Comparison of ENCODE assay signal across 24 cellular contexts in the genomic region with DNA sequence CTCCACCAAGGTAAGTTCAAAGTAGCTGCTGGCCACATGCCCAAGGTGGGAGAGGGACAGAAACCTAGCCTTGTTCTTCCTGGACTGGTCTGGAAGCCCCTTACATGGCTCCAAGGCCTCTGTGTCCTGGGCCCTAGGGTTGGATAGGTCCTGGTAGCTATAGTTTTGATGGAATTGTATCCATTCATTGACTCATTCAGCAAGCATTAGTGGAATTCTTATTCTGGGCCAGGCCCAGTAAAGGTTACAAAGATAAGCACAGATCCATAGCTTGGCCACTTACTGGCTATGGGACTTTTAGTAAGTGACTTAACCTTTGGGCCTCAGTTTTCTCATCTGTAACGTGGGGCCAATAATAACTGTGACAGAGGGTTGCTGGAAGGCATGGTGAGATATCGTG. TPM values are rescaled to one million over a fixed set of nuclear protein-coding genes. Genes with fewer than 3 reads are reported as not detected.
DNase-seq lines count a peak whose midpoint lies in the region; ATAC-seq, FAIRE-seq and TF ChIP-seq lines count a peak whose summit lies in the region.
"Had no signal": no experiment of that assay in that cellular context is flagged by ENCODE, and none has a peak within 500 bp of the region (broad histone marks: within the 10 kb centered on the region; RNA-seq: fewer than 3 reads in every experiment).

No MANE protein-coding gene starts in this region.

- POLR2A ChIA-PET in IMR-90 (lab: Charles Lee; ENCODE audit: unreplicated experiment) (no interaction called here), K562 (lab: Yijun Ruan, JAX) (interaction anchor here (0.6 kb wide), 1 partner anchor 9 kb away, joined by 3 read pairs; no protein-coding TSS in a partner anchor)

- peak overlapping the region; percentile 95 for H3K14ac ChIP-seq in IMR-90 (replicated peaks; ENCODE audit: low read depth, low read length)

- H2BK120ac ChIP-seq in IMR-90 (ENCODE audit: low read depth, low read length): peak overlapping the region; percentile 91
- H2BK120ac ChIP-seq in mesendoderm (ENCODE audit: low read depth, low read length): no peak overlapping the region

- H3K79me1 ChIP-seq in IMR-90 (ENCODE audit: low read depth in 1 of 2, low read length in 2 of 2) (no peaks in the 10 kb centered on the region), mesendoderm (ENCODE audit: low read length) (no peaks in the 10 kb centered on the region)

- FAIRE-seq in K562 (lab: Jason Lieb, UNC): no peak
- FAIRE-seq: endometrium, GM19239, HTR-8/SVneo, small intestine had no signal

- H3K36me3 ChIP-seq in IMR-90 (ENCODE audit: control insufficient read depth, insufficient read depth, low read length) (no peaks in the 10 kb centered on the region), K562 (ENCODE audit: control insufficient read depth, insufficient read depth, low read length) (no peaks in the 10 kb centered on the region), mesendoderm (ENCODE audit: control insufficient read depth, insufficient read depth, low read length) (no peaks in the 10 kb centered on the region), upper lobe of left lung (no peaks in the 10 kb centered on the region)
- H3K36me3 ChIP-seq: BE2C, SJCRH30, thoracic aorta had no signal

- H4K8ac ChIP-seq in IMR-90 (ENCODE audit: low read depth in 2 of 2, low read length in 2 of 2) (peak overlapping the region in 1 of 2 experiments; percentile 70; a peak in 1 of 4 replicates), mesendoderm (ENCODE audit: low read depth, low read length) (no peak overlapping the region)

- H2BK15ac ChIP-seq in IMR-90 (ENCODE audit: low read depth, low read length) (no peak overlapping the region; the same call in 2 of the 3 replicates), mesendoderm (replicated peaks; ENCODE audit: low read depth) (no peak overlapping the region)

- H2BK20ac ChIP-seq in IMR-90 (ENCODE audit: low read depth, low read length): peak overlapping the region; percentile 95

- H2BK5ac ChIP-seq in IMR-90 (ENCODE audit: low read depth, low read length, poor library complexity, severe bottlenecking) (no peak overlapping the region), mesendoderm (ENCODE audit: low read length) (no peak overlapping the region)

- H3K9ac ChIP-seq in IMR-90 (ENCODE audit: low read depth, low read length): no peak overlapping the region
- H3K9ac ChIP-seq in K562 (ENCODE audit: insufficient read depth in 1 of 2, low read depth in 2 of 2, low read length in 2 of 2): no peak overlapping the region
- no peak overlapping the region for H3K9ac ChIP-seq in mesendoderm (ENCODE audit: low read length)

- no peak overlapping the region for H3K56ac ChIP-seq in IMR-90 (ENCODE audit: extremely low read depth, insufficient read depth, low read length)
- H3K56ac ChIP-seq in mesendoderm (ENCODE audit: low read length): no peak overlapping the region

- H3K27ac ChIP-seq in IMR-90 (ENCODE audit: insufficient read depth, low read length) (no peak overlapping the region), K562 (ENCODE audit: extremely low read depth, low read depth, low read length) (no peak overlapping the region), mesendoderm (ENCODE audit: low read depth, low read length) (no peak overlapping the region), upper lobe of left lung (no peak overlapping the region)

- CTCF ChIA-PET in IMR-90 (lab: Yijun Ruan, JAX) (interaction anchor here (0.7 kb wide), 1 partner anchor 31 kb away, joined by 3 read pairs; no protein-coding TSS in a partner anchor), K562 (lab: Yijun Ruan, JAX; ENCODE audit: low intra/inter-chr PET ratio) (no interaction called here)

- H2AFZ ChIP-seq in IMR-90 (replicated peaks; ENCODE audit: low read length, poor library complexity) (peak overlapping the region; percentile 83), K562 (ENCODE audit: low read depth, low read length) (no peak overlapping the region)

- in situ Hi-C loops in IMR-90 (cut with MboI; ENCODE audit: low sequenced_read_pairs): no loop called here
- in situ Hi-C loops in K562 (cut with MboI): no loop called here

- H3K4me3 ChIP-seq in IMR-90 (ENCODE audit: insufficient read depth, low read depth, low read length): no peak overlapping the region
- H3K4me3 ChIP-seq in K562: no peak overlapping the region
- H3K4me3 ChIP-seq in mesendoderm (ENCODE audit: low read length): no peak overlapping the region
- H3K4me3 ChIP-seq in upper lobe of left lung: no peak overlapping the region
- H3K4me3 ChIP-seq: SJCRH30, thoracic aorta had no signal

- H3K4ac ChIP-seq in IMR-90 (ENCODE audit: low read depth, low read length) (peak overlapping the region; percentile 92; the same call in 1 of the 2 replicates), mesendoderm (ENCODE audit: low read depth, low read length) (no peak overlapping the region)

- intact Hi-C loops in IMR-90 (cut with micrococcal nuclease): no loop called here
- intact Hi-C loops in K562 (cut with micrococcal nuclease): no loop called here

- H3K79me2 ChIP-seq in K562 (ENCODE audit: control insufficient read depth, insufficient read depth, low read length): no peaks in the 10 kb centered on the region
- H3K79me2 ChIP-seq in mesendoderm (ENCODE audit: control insufficient read depth, insufficient read depth, low read length): no peaks in the 10 kb centered on the region

- TF ChIP-seq EP300 in K562 (IDR thresholded peaks at IDR 0.05; ENCODE audit: low read length) (no peak), upper lobe of left lung (IDR thresholded peaks at IDR 0.05) (no peak)

- no peak for TF ChIP-seq POLR2A in IMR-90 (IDR thresholded peaks at IDR 0.05; ENCODE audit: low read depth, low read length)
- TF ChIP-seq POLR2A in K562 (conservative IDR thresholded peaks at IDR 0.05): no peak
- TF ChIP-seq POLR2A in upper lobe of left lung (IDR thresholded peaks at IDR 0.05): no peak

- DNase-seq in EH (ENCODE audit: low read depth) (peak; percentile 70), IMR-90 (peak; percentile 31), K562 (ENCODE audit: extremely low read depth in 1 of 4, low spot score in 3 of 4) (no peak), mesendoderm (peak; percentile 61), upper lobe of left lung (no peak)
- DNase-seq: activated CD4-positive, alpha-beta T cell treated with anti-CD3 and anti-CD28 coated beads, Interleukin-2, amount 50 U/mL, for 48 hours; activated CD4-positive, CD25-positive, alpha-beta regulatory T cell; BE2C; caudate nucleus; H9; Karpas-422; NCI-H510A; SJCRH30; small intestine; T-helper 1 cell had no signal

- ATAC-seq in IMR-90 (ENCODE audit: low read depth) (peak; percentile 50), K562 (no peak), upper lobe of left lung (ENCODE audit: low FRiP score in 2 of 2) (no peak), GM21786 (IDR thresholded peaks at IDR 0.05; ENCODE audit: unreplicated experiment) (no peak), GM19395 (IDR thresholded peaks at IDR 0.05; ENCODE audit: unreplicated experiment) (no peak), GM19467 (IDR thresholded peaks at IDR 0.05; ENCODE audit: unreplicated experiment) (no peak)
- ATAC-seq: activated naive CD4-positive, alpha-beta T cell treated with anti-CD3 and anti-CD28 coated beads, Interleukin-2, amount 50 U/mL, for 72 hours; natural killer cell treated with Interleukin-12 subunit alpha and Interleukin-12 subunit beta and Interleukin-15 and Interleukin-18, amount 100 ng/mL, for 72 hours had no signal

- H3K4me2 ChIP-seq in IMR-90 (ENCODE audit: low read depth, low read length): no peak overlapping the region
- H3K4me2 ChIP-seq in K562 (ENCODE audit: insufficient read depth, low read length): no peak overlapping the region
- H3K4me2 ChIP-seq in mesendoderm (ENCODE audit: low read length): no peak overlapping the region

- H3K23ac ChIP-seq in IMR-90 (ENCODE audit: low read depth, low read length) (peak overlapping the region; percentile 89), mesendoderm (ENCODE audit: low read length) (no peak overlapping the region)

- H3K9me3 ChIP-seq in IMR-90 (ENCODE audit: control insufficient read depth, insufficient read depth, low read length): no peaks in the 10 kb centered on the region
- H3K9me3 ChIP-seq in K562 (replicated peaks; ENCODE audit: control insufficient read depth, insufficient read depth, low read depth, low read length): no peaks in the 10 kb centered on the region
- H3K9me3 ChIP-seq in upper lobe of left lung: no peaks in the 10 kb centered on the region
- H3K9me3 ChIP-seq: BE2C, SJCRH30, thoracic aorta had no signal

- H4K91ac ChIP-seq in IMR-90 (ENCODE audit: insufficient read depth, low read depth, low read length): peak overlapping the region; percentile 39; the same call in 1 of the 2 replicates

- WGBS in IMR-90 (ENCODE audit: extremely low coverage in 2 of 2, insufficient read length in 1 of 2), 2 experiments: no CpG with 5 or more reads among the region's 2 CpGs
- 79% methylated on average over 2 of the region's 2 CpGs for WGBS in K562 (ENCODE audit: insufficient coverage, low coverage, missing lambda C conversion rate)
- no CpG with 5 or more reads among the region's 2 CpGs for WGBS in mesendoderm (ENCODE audit: extremely low coverage, insufficient coverage, low lambda C conversion rate)
- WGBS in upper lobe of left lung, 2 donors: 93 to 100% methylated on average over 1 to 2 of the region's 2 CpGs

- peaks cover 17% of the 10 kb centered on the region for H3K9me1 ChIP-seq in IMR-90 (ENCODE audit: insufficient read depth, low read length)
- no peaks in the 10 kb centered on the region for H3K9me1 ChIP-seq in K562 (ENCODE audit: control insufficient read depth, insufficient read depth, low read length)

- H3K4me1 ChIP-seq in IMR-90 (ENCODE audit: control insufficient read depth, insufficient read depth, low read length) (peaks cover 14% of the 10 kb centered on the region), K562 (replicated peaks in 1 of 2; ENCODE audit: control insufficient read depth in 2 of 2, insufficient read depth in 2 of 2, low read length in 2 of 2) (peaks cover 0 to 1% of the 10 kb centered on the region in 2 experiments; a peak in 3 of 5 replicates), mesendoderm (ENCODE audit: control insufficient read depth, low read depth, low read length) (peaks cover 21% of the 10 kb centered on the region), upper lobe of left lung (peaks cover 11 to 24% (median 21%) of the 10 kb centered on the region in 4 donors)

- TF ChIP-seq CTCF in IMR-90 (conservative IDR thresholded peaks at IDR 0.05; ENCODE audit: low read depth, low read length) (no peak), K562 (IDR thresholded peaks at IDR 0.05 in 2 of 3, conservative IDR thresholded peaks at IDR 0.05 in 1 of 3; ENCODE audit: insufficient read depth in 2 of 3, low read depth in 1 of 3, low read length in 3 of 3) (no peak), upper lobe of left lung (IDR thresholded peaks at IDR 0.05) (no peak)

- BruUV-seq in IMR-90 (replicated peaks; lab: Mats Ljungman, UMichigan) (no TSS peak), K562 (replicated peaks; lab: Mats Ljungman, UMichigan) (no TSS peak)

- H3K18ac ChIP-seq in IMR-90 (ENCODE audit: low read depth, low read length): peak overlapping the region; percentile 38; the same call in 1 of the 2 replicates
- H3K18ac ChIP-seq in mesendoderm (ENCODE audit: low read length): no peak overlapping the region

- H4K5ac ChIP-seq in IMR-90 (ENCODE audit: low read depth, low read length): no peak overlapping the region
- no peak overlapping the region for H4K5ac ChIP-seq in mesendoderm (ENCODE audit: low read length)

- H3K27me3 ChIP-seq in IMR-90 (ENCODE audit: control insufficient read depth, insufficient read depth, low read length) (no peaks in the 10 kb centered on the region), K562 (ENCODE audit: control insufficient read depth in 2 of 2, insufficient read depth in 2 of 2, low read length in 2 of 2) (no peaks in the 10 kb centered on the region), mesendoderm (ENCODE audit: insufficient read depth, low read length, poor library complexity) (no peaks in the 10 kb centered on the region), upper lobe of left lung (no peaks in the 10 kb centered on the region)
- H3K27me3 ChIP-seq: BE2C, SJCRH30 had no signal

- H2AK5ac ChIP-seq in IMR-90 (ENCODE audit: low read depth, low read length) (peak overlapping the region; percentile 35; the same call in 1 of the 2 replicates), mesendoderm (ENCODE audit: low read length) (no peak overlapping the region)

- H4K20me1 ChIP-seq in IMR-90 (ENCODE audit: insufficient read depth, low read length) (no peaks in the 10 kb centered on the region), K562 (replicated peaks; ENCODE audit: control insufficient read depth, insufficient read depth, low read length) (no peaks in the 10 kb centered on the region)

- dilution Hi-C loops in IMR-90 (cut with HindIII; ENCODE audit: low sequenced_read_pairs, unreplicated experiment): no loop called here

- no peak for TF ChIP-seq RAD21 in IMR-90 (IDR thresholded peaks at IDR 0.05; ENCODE audit: low read length)
- no peak for TF ChIP-seq RAD21 in K562 (CRISPR knock-in tag; conservative IDR thresholded peaks at IDR 0.05 in 1 of 2, IDR thresholded peaks at IDR 0.05 in 1 of 2)

- H2AK9ac ChIP-seq in IMR-90 (replicated peaks; ENCODE audit: low read depth, low read length, poor library complexity): peak overlapping the region; percentile 52

RNA-seq across cellular contexts. Expression of gene DAG1, which starts 13.7 kb away (rescaled TPM):
- total RNA-seq in IMR-90 (2012; rRNA removed): 30.8 and 31.0 TPM in 2 replicates
- polyA plus RNA-seq in IMR-90 (2012; rRNA removed): 40.2 and 41.0 TPM in 2 replicates
- 18.8 and 41.4 TPM in 2 replicates for polyA plus RNA-seq in IMR-90 (2012; cell fraction: cytosol; rRNA removed)
- 19.0 and 23.3 TPM in 2 replicates for polyA plus RNA-seq in IMR-90 (2012; cell fraction: nucleus; rRNA removed; ENCODE audit: low replicate concordance)
- 26.7 and 35.3 TPM in 2 replicates for total RNA-seq in K562 (2011; cell fraction: chromatin; rRNA removed; ENCODE audit: low replicate concordance)
- total RNA-seq in K562 (2011; cell fraction: nucleolus; rRNA removed): 23.9 and 25.5 TPM in 2 replicates
- 30.5 and 35.5 TPM in 2 replicates for total RNA-seq in K562 (2011; cell fraction: nucleoplasm; rRNA removed)
- total RNA-seq in K562 (2014; rRNA removed): 11.7 and 12.1 TPM in 2 replicates
- total RNA-seq in K562 (2014; rRNA removed; fragmentation: Illumina TruSeq; extraction: Trizol): 5.3 and 6.1 TPM in 2 replicates
- total RNA-seq in K562 (2015; rRNA removed; fragmentation: Illumina TruSeq; extraction: Trizol): 8.2 and 9.2 TPM in 2 replicates
- total RNA-seq in K562 (2021): 19.3 and 19.6 TPM in 2 replicates
- 6.7 and 8.5 TPM in 2 replicates for polyA plus RNA-seq in K562 (2011; rRNA removed)
- polyA plus RNA-seq in K562 (2011; cell fraction: cytosol; rRNA removed): 6.4 and 8.5 TPM in 2 replicates
- 9.0 and 11.1 TPM in 2 replicates for polyA plus RNA-seq in K562 (2011; cell fraction: nucleus; rRNA removed)
- 8.6 and 9.6 TPM in 2 replicates for polyA plus RNA-seq in K562 (2012)
- polyA plus RNA-seq in K562 (2014; fragmentation: Illumina TruSeq; extraction: Trizol): 12.5 and 13.7 TPM in 2 replicates
- under 1 TPM; 0.29 to 0.39 TPM for polyA plus RNA-seq in K562 (2014; fragmentation: Nextera tagmentation; extraction: Ambion mirVana)
- 8.4 and 9.5 TPM in 2 replicates for polyA plus RNA-seq in K562 (2014; rRNA removed)
- 8.8 and 9.0 TPM in 2 replicates for polyA minus RNA-seq in K562 (2011; rRNA and poly(A)+ RNA removed)
- polyA minus RNA-seq in K562 (2011; cell fraction: cytosol; rRNA and poly(A)+ RNA removed): 9.3 and 12.0 TPM in 2 replicates
- polyA minus RNA-seq in K562 (2011; cell fraction: nucleus; rRNA and poly(A)+ RNA removed): 4.6 and 6.9 TPM in 2 replicates
- 69.5 TPM for polyA plus RNA-seq in mesendoderm (2013, experiment 1 of 2)
- polyA plus RNA-seq in mesendoderm (2013, experiment 2 of 2): 70.3 TPM
- 100 to 1,000 TPM in 1 of 6 donors, 10 to 100 TPM in 5; 22.0 to 104 (median 73.5) TPM for total RNA-seq in upper lobe of left lung

RNA-seq across cellular contexts. Expression of gene NICN1, which starts 27.3 kb away (rescaled TPM):
- total RNA-seq in IMR-90 (2012; rRNA removed) (2.8 and 3.4 TPM in 2 replicates), K562 (2014; rRNA removed) (1.9 and 4.7 TPM in 2 replicates), K562 (2014; rRNA removed; fragmentation: Illumina TruSeq; extraction: Trizol) (2.7 and 3.1 TPM in 2 replicates), K562 (2015; rRNA removed; fragmentation: Illumina TruSeq; extraction: Trizol) (3.7 and 4.2 TPM in 2 replicates), K562 (2021) (7.2 and 8.8 TPM in 2 replicates), upper lobe of left lung (10 to 100 TPM in 2 of 6 donors, 1 to 10 TPM in 4; 1.0 to 23.9 (median 8.0) TPM)
- polyA plus RNA-seq in IMR-90 (2012; rRNA removed) (8.0 and 11.4 TPM in 2 replicates), K562 (2011; rRNA removed) (5.9 and 12.4 TPM in 2 replicates), K562 (2014; fragmentation: Illumina TruSeq; extraction: Trizol) (5.7 and 7.4 TPM in 2 replicates), K562 (2014; fragmentation: Nextera tagmentation; extraction: Ambion mirVana) (1 to 10 TPM; 6.0 to 7.0 TPM), K562 (2014; rRNA removed) (4.1 and 6.4 TPM in 2 replicates)
- polyA plus RNA-seq in IMR-90 (2012; cell fraction: cytosol; rRNA removed): 4.5 and 6.7 TPM in 2 replicates
- 143 and 158 TPM in 2 replicates for polyA plus RNA-seq in IMR-90 (2012; cell fraction: nucleus; rRNA removed; ENCODE audit: low replicate concordance)
- total RNA-seq in K562 (2011; cell fraction: chromatin; rRNA removed; ENCODE audit: low replicate concordance): 13.0 and 26.2 TPM in 2 replicates
- total RNA-seq in K562 (2011; cell fraction: nucleolus; rRNA removed): 4.1 and 5.8 TPM in 2 replicates
- 10.6 and 13.0 TPM in 2 replicates for total RNA-seq in K562 (2011; cell fraction: nucleoplasm; rRNA removed)
- 10.9 and 11.2 TPM in 2 replicates for polyA plus RNA-seq in K562 (2011; cell fraction: cytosol; rRNA removed)
- 83.5 and 91.2 TPM in 2 replicates for polyA plus RNA-seq in K562 (2011; cell fraction: nucleus; rRNA removed)
- polyA plus RNA-seq in K562 (2012): 9.5 and 18.2 TPM in 2 replicates
- 6.1 and 8.2 TPM in 2 replicates for polyA minus RNA-seq in K562 (2011; rRNA and poly(A)+ RNA removed)
- 11.1 TPM in 1 of 2 replicates, not detected in the other for polyA minus RNA-seq in K562 (2011; cell fraction: cytosol; rRNA and poly(A)+ RNA removed)
- 3.6 and 5.6 TPM in 2 replicates for polyA minus RNA-seq in K562 (2011; cell fraction: nucleus; rRNA and poly(A)+ RNA removed)
- 3.0 TPM for polyA plus RNA-seq in mesendoderm (2013, experiment 1 of 2)
- polyA plus RNA-seq in mesendoderm (2013, experiment 2 of 2): 3.6 TPM

RNA-seq across cellular contexts. Expression of gene AMT, which starts 34.1 kb away (rescaled TPM):
- total RNA-seq in IMR-90 (2012; rRNA removed): 0.28 and 0.36 TPM in 2 replicates
- 5.0 and 5.5 TPM in 2 replicates for polyA plus RNA-seq in IMR-90 (2012; rRNA removed)
- 0.90 and 0.91 TPM in 2 replicates for polyA plus RNA-seq in IMR-90 (2012; cell fraction: cytosol; rRNA removed)
- polyA plus RNA-seq in IMR-90 (2012; cell fraction: nucleus; rRNA removed; ENCODE audit: low replicate concordance): 47.6 and 77.6 TPM in 2 replicates
- total RNA-seq in K562 (2011; cell fraction: chromatin; rRNA removed; ENCODE audit: low replicate concordance): 9.9 and 19.2 TPM in 2 replicates
- 8.2 and 11.2 TPM in 2 replicates for total RNA-seq in K562 (2011; cell fraction: nucleolus; rRNA removed)
- 4.3 and 8.5 TPM in 2 replicates for total RNA-seq in K562 (2011; cell fraction: nucleoplasm; rRNA removed)
- total RNA-seq in K562 (2014; rRNA removed): 0.37 and 0.41 TPM in 2 replicates
- 0.18 and 0.29 TPM in 2 replicates for total RNA-seq in K562 (2014; rRNA removed; fragmentation: Illumina TruSeq; extraction: Trizol)
- total RNA-seq in K562 (2015; rRNA removed; fragmentation: Illumina TruSeq; extraction: Trizol): 0.14 and 0.41 TPM in 2 replicates
- total RNA-seq in K562 (2021): 0.72 and 1.5 TPM in 2 replicates
- 1.6 and 4.4 TPM in 2 replicates for polyA plus RNA-seq in K562 (2011; rRNA removed)
- 0.58 and 0.99 TPM in 2 replicates for polyA plus RNA-seq in K562 (2011; cell fraction: cytosol; rRNA removed)
- polyA plus RNA-seq in K562 (2011; cell fraction: nucleus; rRNA removed): 38.0 and 49.6 TPM in 2 replicates
- polyA plus RNA-seq in K562 (2012): 0.86 and 6.3 TPM in 2 replicates
- polyA plus RNA-seq in K562 (2014; fragmentation: Illumina TruSeq; extraction: Trizol): 0.52 and 0.76 TPM in 2 replicates
- polyA plus RNA-seq in K562 (2014; fragmentation: Nextera tagmentation; extraction: Ambion mirVana): under 1 TPM; 0.25 to 0.66 TPM
- polyA plus RNA-seq in K562 (2014; rRNA removed): 0.98 and 2.1 TPM in 2 replicates
- 0.42 and 0.70 TPM in 2 replicates for polyA minus RNA-seq in K562 (2011; rRNA and poly(A)+ RNA removed)
- polyA minus RNA-seq in K562 (2011; cell fraction: cytosol; rRNA and poly(A)+ RNA removed): not detected in 2 replicates
- 1.2 and 2.0 TPM in 2 replicates for polyA minus RNA-seq in K562 (2011; cell fraction: nucleus; rRNA and poly(A)+ RNA removed)
- polyA plus RNA-seq in mesendoderm (2013, experiment 1 of 2): 20.4 TPM
- polyA plus RNA-seq in mesendoderm (2013, experiment 2 of 2): 20.5 TPM
- total RNA-seq in upper lobe of left lung: 10 to 100 TPM in 3 of 6 donors, 1 to 10 TPM in 3; 2.3 to 59.7 (median 11.4) TPM

RNA-seq across cellular contexts. Expression of gene TCTA, which starts 44.2 kb away (rescaled TPM):
- total RNA-seq in IMR-90 (2012; rRNA removed) (12.8 and 15.1 TPM in 2 replicates), K562 (2014; rRNA removed) (6.5 and 8.0 TPM in 2 replicates), K562 (2014; rRNA removed; fragmentation: Illumina TruSeq; extraction: Trizol) (6.4 and 6.6 TPM in 2 replicates), K562 (2015; rRNA removed; fragmentation: Illumina TruSeq; extraction: Trizol) (7.5 and 8.3 TPM in 2 replicates), K562 (2021) (7.7 and 8.2 TPM in 2 replicates), upper lobe of left lung (10 to 100 TPM; 21.8 to 52.3 (median 39.5) TPM)
- polyA plus RNA-seq in IMR-90 (2012; rRNA removed) (43.2 and 46.6 TPM in 2 replicates), K562 (2011; rRNA removed) (9.3 and 11.7 TPM in 2 replicates), K562 (2014; fragmentation: Illumina TruSeq; extraction: Trizol) (14.6 and 15.4 TPM in 2 replicates), K562 (2014; fragmentation: Nextera tagmentation; extraction: Ambion mirVana) (1 to 10 TPM; 4.0 to 4.2 TPM), K562 (2014; rRNA removed) (8.8 and 9.5 TPM in 2 replicates)
- polyA plus RNA-seq in IMR-90 (2012; cell fraction: cytosol; rRNA removed): 32.0 and 57.4 TPM in 2 replicates
- polyA plus RNA-seq in IMR-90 (2012; cell fraction: nucleus; rRNA removed; ENCODE audit: low replicate concordance): 14.9 and 15.1 TPM in 2 replicates
- total RNA-seq in K562 (2011; cell fraction: chromatin; rRNA removed; ENCODE audit: low replicate concordance): 15.7 and 36.6 TPM in 2 replicates
- 21.7 and 24.9 TPM in 2 replicates for total RNA-seq in K562 (2011; cell fraction: nucleolus; rRNA removed)
- 23.7 and 33.4 TPM in 2 replicates for total RNA-seq in K562 (2011; cell fraction: nucleoplasm; rRNA removed)
- polyA plus RNA-seq in K562 (2011; cell fraction: cytosol; rRNA removed): 15.7 and 16.0 TPM in 2 replicates
- 4.7 and 9.4 TPM in 2 replicates for polyA plus RNA-seq in K562 (2011; cell fraction: nucleus; rRNA removed)
- polyA plus RNA-seq in K562 (2012): 10.3 and 13.8 TPM in 2 replicates
- 7.7 and 9.8 TPM in 2 replicates for polyA minus RNA-seq in K562 (2011; rRNA and poly(A)+ RNA removed)
- 4.1 and 4.7 TPM in 2 replicates for polyA minus RNA-seq in K562 (2011; cell fraction: cytosol; rRNA and poly(A)+ RNA removed)
- polyA minus RNA-seq in K562 (2011; cell fraction: nucleus; rRNA and poly(A)+ RNA removed): 5.7 and 8.4 TPM in 2 replicates
- polyA plus RNA-seq in mesendoderm (2013, experiment 1 of 2): 6.6 TPM
- 6.5 TPM for polyA plus RNA-seq in mesendoderm (2013, experiment 2 of 2)

RNA-seq across cellular contexts. Expression of gene RHOA, which starts 44.6 kb away (rescaled TPM):
- total RNA-seq in IMR-90 (2012; rRNA removed): 879 and 897 TPM in 2 replicates
- 369 and 383 TPM in 2 replicates for polyA plus RNA-seq in IMR-90 (2012; rRNA removed)
- 692 and 1,180 TPM in 2 replicates for polyA plus RNA-seq in IMR-90 (2012; cell fraction: cytosol; rRNA removed)
- 208 and 242 TPM in 2 replicates for polyA plus RNA-seq in IMR-90 (2012; cell fraction: nucleus; rRNA removed; ENCODE audit: low replicate concordance)
- total RNA-seq in K562 (2011; cell fraction: chromatin; rRNA removed; ENCODE audit: low replicate concordance): 37.6 and 39.3 TPM in 2 replicates
- total RNA-seq in K562 (2011; cell fraction: nucleolus; rRNA removed): 40.9 and 41.2 TPM in 2 replicates
- 54.2 and 73.1 TPM in 2 replicates for total RNA-seq in K562 (2011; cell fraction: nucleoplasm; rRNA removed)
- total RNA-seq in K562 (2014; rRNA removed): 136 and 147 TPM in 2 replicates
- total RNA-seq in K562 (2014; rRNA removed; fragmentation: Illumina TruSeq; extraction: Trizol): 214 and 232 TPM in 2 replicates
- 229 and 236 TPM in 2 replicates for total RNA-seq in K562 (2015; rRNA removed; fragmentation: Illumina TruSeq; extraction: Trizol)
- 255 and 267 TPM in 2 replicates for total RNA-seq in K562 (2021)
- 136 and 148 TPM in 2 replicates for polyA plus RNA-seq in K562 (2011; rRNA removed)
- polyA plus RNA-seq in K562 (2011; cell fraction: cytosol; rRNA removed): 137 and 195 TPM in 2 replicates
- 75.2 and 120 TPM in 2 replicates for polyA plus RNA-seq in K562 (2011; cell fraction: nucleus; rRNA removed)
- 285 and 304 TPM in 2 replicates for polyA plus RNA-seq in K562 (2012)
- polyA plus RNA-seq in K562 (2014; fragmentation: Illumina TruSeq; extraction: Trizol): 269 and 334 TPM in 2 replicates
- 100 to 1,000 TPM; 345 to 540 TPM for polyA plus RNA-seq in K562 (2014; fragmentation: Nextera tagmentation; extraction: Ambion mirVana)
- polyA plus RNA-seq in K562 (2014; rRNA removed): 147 and 152 TPM in 2 replicates
- polyA minus RNA-seq in K562 (2011; rRNA and poly(A)+ RNA removed): 216 and 222 TPM in 2 replicates
- 249 and 294 TPM in 2 replicates for polyA minus RNA-seq in K562 (2011; cell fraction: cytosol; rRNA and poly(A)+ RNA removed)
- polyA minus RNA-seq in K562 (2011; cell fraction: nucleus; rRNA and poly(A)+ RNA removed): 20.9 and 49.4 TPM in 2 replicates
- polyA plus RNA-seq in mesendoderm (2013, experiment 1 of 2): 409 TPM
- polyA plus RNA-seq in mesendoderm (2013, experiment 2 of 2): 408 TPM
- 100 to 1,000 TPM; 206 to 611 (median 456) TPM for total RNA-seq in upper lobe of left lung

Comparison
In these comparisons a context has a peak if more than half of its experiments do, and no peak if none do; other contexts are left out.
1. DNase-seq: peak in EH (single experiment), IMR-90 (single experiment) and mesendoderm (single experiment); none in K562 (0 of 4) and upper lobe of left lung (0 of 2).